10 cellular contexts compared by ENCODE assay signal in genomic region chr6:122853259-122853995, GRCh38.
DNase-seq lines count a peak whose midpoint lies in the region; ATAC-seq lines count a peak whose summit lies in the region.
"Had no signal": no experiment of that assay in that cellular context is flagged by ENCODE, and none has a peak within 500 bp of the region (broad histone marks: within the 10 kb centered on the region; RNA-seq: fewer than 3 reads in every experiment).

No MANE protein-coding gene starts in this region.

- H3K9me3 ChIP-seq in naive thymus-derived CD4-positive, alpha-beta T cell (ENCODE audit: control insufficient read depth in 2 of 3, low read length in 3 of 3) = no peaks in the 10 kb centered on the region
- H3K9me3 ChIP-seq in neuronal stem cell (replicated peaks in 1 of 2; ENCODE audit: control insufficient read depth in 2 of 2, insufficient read depth in 1 of 2, low read depth in 1 of 2, low read length in 2 of 2) = peaks cover 0 to 2% of the 10 kb centered on the region in 2 donors

- peaks cover 0 to 5% (median 0%) of the 10 kb centered on the region in 5 donors for H3K36me3 Mint-ChIP-seq in naive thymus-derived CD4-positive, alpha-beta T cell

- H3K27ac Mint-ChIP-seq in naive thymus-derived CD4-positive, alpha-beta T cell = no peak overlapping the region
- H3K27ac Mint-ChIP-seq: T-helper 17 cell had no signal

- H2AFZ ChIP-seq in neuronal stem cell (ENCODE audit: low read length) = no peak overlapping the region

- H3K4me3 ChIP-seq in naive thymus-derived CD4-positive, alpha-beta T cell (ENCODE audit: low read length) = no peak overlapping the region
- no peak overlapping the region for H3K4me3 ChIP-seq in neuronal stem cell (ENCODE audit: low read length in 2 of 2)

- H2BK15ac ChIP-seq in neuronal stem cell (ENCODE audit: low read length) = no peak overlapping the region

- H4K91ac ChIP-seq in neuronal stem cell (ENCODE audit: low read depth, low read length, poor library complexity) = no peak overlapping the region

- no peaks in the 10 kb centered on the region for H3K36me3 ChIP-seq in naive thymus-derived CD4-positive, alpha-beta T cell (ENCODE audit: control insufficient read depth in 2 of 3, insufficient read depth in 3 of 3, low read length in 3 of 3)
- no peaks in the 10 kb centered on the region for H3K36me3 ChIP-seq in neuronal stem cell (replicated peaks in 1 of 2; ENCODE audit: control insufficient read depth in 2 of 2, insufficient read depth in 2 of 2, low read length in 2 of 2)

- ATAC-seq in GM18909 (IDR thresholded peaks at IDR 0.05; ENCODE audit: poor library complexity, unreplicated experiment) (peak; percentile 82), HG02642 (IDR thresholded peaks at IDR 0.05; ENCODE audit: poor library complexity, unreplicated experiment) (peak; percentile 77), HG03520 (IDR thresholded peaks at IDR 0.05; ENCODE audit: unreplicated experiment) (peak; percentile 96)
- ATAC-seq in naive thymus-derived CD4-positive, alpha-beta T cell = peak; percentile 18
- ATAC-seq: T-helper 17 cell had no signal

- H3K4me2 ChIP-seq in neuronal stem cell (ENCODE audit: insufficient read depth, low read length, poor library complexity, severe bottlenecking) = no peak overlapping the region

- no peak overlapping the region for H4K8ac ChIP-seq in neuronal stem cell (ENCODE audit: low read depth, low read length)

- no peak overlapping the region for H3K27ac ChIP-seq in naive thymus-derived CD4-positive, alpha-beta T cell (ENCODE audit: low read depth, low read length)
- no peak overlapping the region for H3K27ac ChIP-seq in neuronal stem cell (replicated peaks; ENCODE audit: low read length)

- no peak overlapping the region for H3K4ac ChIP-seq in neuronal stem cell (ENCODE audit: low read length)

- POLR2A ChIA-PET in naive thymus-derived CD4-positive, alpha-beta T cell (lab: Charles Lee) = no interaction called here

- no peak overlapping the region for H2BK120ac ChIP-seq in neuronal stem cell (ENCODE audit: low read depth, low read length)

- intact Hi-C loops in naive thymus-derived CD4-positive, alpha-beta T cell (cut with micrococcal nuclease) = no loop called here

- H3K14ac ChIP-seq in neuronal stem cell (ENCODE audit: low read length) = no peak overlapping the region

- no peak overlapping the region for H2AK5ac ChIP-seq in neuronal stem cell (ENCODE audit: low read depth, low read length)

- H2BK12ac ChIP-seq in neuronal stem cell (ENCODE audit: low read length) = no peak overlapping the region

- H3K79me1 ChIP-seq in neuronal stem cell (ENCODE audit: low read depth, low read length) = no peaks in the 10 kb centered on the region

- H2BK5ac ChIP-seq in neuronal stem cell (ENCODE audit: low read length) = no peak overlapping the region

- H3K4me3 Mint-ChIP-seq in naive thymus-derived CD4-positive, alpha-beta T cell = no peak overlapping the region
- H3K4me3 Mint-ChIP-seq: T-helper 17 cell had no signal

- DNase-seq in naive thymus-derived CD4-positive, alpha-beta T cell = no peak
- no peak for DNase-seq in cerebellar nuclear complex (lab: John Stamatoyannopoulos, UW)
- DNase-seq in NCI-H1436 treated with DMSO at 0.1 percent for 48 hours (lab: John Stamatoyannopoulos, UW) = no peak
- DNase-seq in T-helper 9 cell = no peak
- DNase-seq in neuronal stem cell (ENCODE audit: low spot score) = no peak
- DNase-seq: NCI-H69, T-helper 17 cell had no signal

- H3K27me3 ChIP-seq in naive thymus-derived CD4-positive, alpha-beta T cell (ENCODE audit: control insufficient read depth in 2 of 2, insufficient read depth in 2 of 2, low read length in 2 of 2) = no peaks in the 10 kb centered on the region
- no peaks in the 10 kb centered on the region for H3K27me3 ChIP-seq in neuronal stem cell (ENCODE audit: control insufficient read depth in 3 of 3, insufficient read depth in 3 of 3, low read depth in 1 of 3, low read length in 3 of 3)

- H3K23ac ChIP-seq in neuronal stem cell (ENCODE audit: low read depth, low read length, poor library complexity) = no peak overlapping the region

- peaks cover 0 to 11% (median 4%) of the 10 kb centered on the region in 11 donors for H3K9me3 Mint-ChIP-seq in naive thymus-derived CD4-positive, alpha-beta T cell

- no peak overlapping the region for H3K18ac ChIP-seq in neuronal stem cell (ENCODE audit: low read length)

- WGBS in neuronal stem cell (ENCODE audit: extremely low coverage in 2 of 2, insufficient read length in 2 of 2, insufficient replicate concordance in 1 of 2), 2 donors = no CpG with 5 or more reads among the region's 6 CpGs

- no peaks in the 10 kb centered on the region for H3K4me1 ChIP-seq in naive thymus-derived CD4-positive, alpha-beta T cell (ENCODE audit: control insufficient read depth in 2 of 2, insufficient read depth in 2 of 2, low read length in 2 of 2)
- no peaks in the 10 kb centered on the region for H3K4me1 ChIP-seq in neuronal stem cell (ENCODE audit: control insufficient read depth in 2 of 2, insufficient read depth in 1 of 2, low read depth in 1 of 2, low read length in 2 of 2)

- no peaks in the 10 kb centered on the region for H3K4me1 Mint-ChIP-seq in naive thymus-derived CD4-positive, alpha-beta T cell
- H3K4me1 Mint-ChIP-seq: T-helper 17 cell had no signal

- CTCF ChIA-PET in naive thymus-derived CD4-positive, alpha-beta T cell (lab: Charles Lee) = no interaction called here

- peaks cover 0 to 30% (median 10%) of the 10 kb centered on the region in 5 donors for H3K27me3 Mint-ChIP-seq in naive thymus-derived CD4-positive, alpha-beta T cell
- H3K27me3 Mint-ChIP-seq: T-helper 17 cell had no signal

- no peak overlapping the region for H3K9ac ChIP-seq in neuronal stem cell (ENCODE audit: low read depth, low read length, poor library complexity)

Comparison
In these comparisons a context has a peak if more than half of its experiments do, and no peak if none do; other contexts are left out.
1. ATAC-seq: peak in every context shown above with its lines; median percentile 96 in HG03520; 82 in GM18909; 77 in HG02642; 18 in naive thymus-derived CD4-positive, alpha-beta T cell.